Comparison of ENCODE assay signal across 3 cellular contexts in the genomic region with DNA sequence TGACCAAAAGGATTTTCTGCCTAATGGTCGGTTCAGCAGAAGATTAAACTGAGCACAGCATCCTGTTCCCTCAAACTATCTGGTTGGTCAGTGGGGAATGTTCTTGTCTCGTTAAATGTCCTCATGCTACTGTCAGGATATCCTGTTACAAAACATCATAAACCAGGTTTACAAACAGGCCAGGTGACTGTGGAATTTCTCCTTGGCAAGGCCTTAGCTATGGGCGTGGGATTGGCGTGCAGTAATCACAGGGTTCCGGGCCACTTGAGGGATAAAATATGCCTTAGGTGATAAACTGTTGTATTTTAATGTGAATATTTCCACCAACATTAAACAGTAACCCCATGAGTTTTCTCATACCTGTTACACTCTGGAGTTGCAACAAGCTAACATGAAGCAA. TPM values are rescaled to one million over a fixed set of nuclear protein-coding genes. Genes with fewer than 3 reads are reported as not detected.
"Had no signal": no experiment of that assay in that cellular context is flagged by ENCODE, and none has a peak within 500 bp of the region (broad histone marks: within the 10 kb centered on the region; RNA-seq: fewer than 3 reads in every experiment).

No MANE protein-coding gene starts in this region.

RNA-seq across cellular contexts. Expression of gene C16orf89, which starts 39.3 kb away (rescaled TPM):
- total RNA-seq: LHCN-M2, NCI-H460, SJSA1 had no signal
